In the genomic region with DNA sequence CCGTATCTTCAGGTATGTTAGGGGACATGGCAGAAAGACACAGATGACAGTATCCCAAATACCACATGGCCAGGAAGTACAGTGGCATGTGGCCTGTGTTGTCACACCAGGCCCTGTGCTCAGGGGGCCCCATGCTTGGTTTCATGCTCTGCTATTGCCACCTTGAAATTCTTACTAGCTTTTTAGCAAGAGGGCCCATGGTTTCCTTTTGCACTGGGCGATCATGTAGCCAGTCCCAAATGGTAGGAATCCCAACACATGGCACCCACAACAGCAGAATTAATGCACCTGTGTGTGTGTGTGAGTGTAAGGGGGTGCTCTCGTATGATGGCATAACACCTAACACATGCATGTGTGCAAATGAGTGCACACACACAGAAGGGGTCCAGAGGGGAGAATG, we compare ENCODE assay signal across 28 cellular contexts. TPM values are rescaled to one million over a fixed set of nuclear protein-coding genes. Genes with fewer than 3 reads are reported as not detected.
DNase-seq lines count a peak whose midpoint lies in the region; ATAC-seq, FAIRE-seq and TF ChIP-seq lines count a peak whose summit lies in the region.
"Had no signal": no experiment of that assay in that cellular context is flagged by ENCODE, and none has a peak within 500 bp of the region (broad histone marks: within the 10 kb centered on the region; RNA-seq: fewer than 3 reads in every experiment).

No MANE protein-coding gene starts in this region.

- H3K27ac ChIP-seq in HepG2 (ENCODE audit: extremely low read length, insufficient read depth, low read length) (no peak overlapping the region), lower lobe of right lung (no peak overlapping the region)
- H3K27ac ChIP-seq: epithelial cell of prostate, PC-9, suprapubic skin had no signal

- no peaks in the 10 kb centered on the region for H3K79me2 ChIP-seq in HepG2 (ENCODE audit: insufficient read depth, low read length)

- peaks cover 35% of the 10 kb centered on the region for H3K27me3 Mint-ChIP-seq in T-helper 17 cell
- H3K27me3 Mint-ChIP-seq: activated naive CD8-positive, alpha-beta T cell treated with anti-CD3 and anti-CD28 coated beads for 36 hours; naive B cell had no signal

- BruUV-seq in HepG2 (replicated peaks; lab: Mats Ljungman, UMichigan): no TSS peak

- H3K9me3 ChIP-seq in T-helper 17 cell (ENCODE audit: control insufficient read depth, low read length, poor library complexity, severe bottlenecking) (no peaks in the 10 kb centered on the region), HepG2 (ENCODE audit: low read length) (no peaks in the 10 kb centered on the region), lower lobe of right lung (no peaks in the 10 kb centered on the region)
- H3K9me3 ChIP-seq: suprapubic skin had no signal

- TF ChIP-seq EP300 in HepG2 (IDR thresholded peaks at IDR 0.05; ENCODE audit: low read depth in 2 of 2, low read length in 2 of 2) (no peak), HepG2 (CRISPR knock-in tag; IDR thresholded peaks at IDR 0.05; ENCODE audit: borderline replicate concordance) (no peak)

- H3K4me3 ChIP-seq in HepG2 (replicated peaks in 1 of 3; ENCODE audit: insufficient read depth in 1 of 3, low read depth in 2 of 3, low read length in 3 of 3): no peak overlapping the region
- H3K4me3 ChIP-seq in lower lobe of right lung: no peak overlapping the region
- H3K4me3 ChIP-seq: PC-9, suprapubic skin had no signal

- H3K4me2 ChIP-seq in HepG2 (ENCODE audit: low read depth, low read length): no peak overlapping the region
- H3K4me2 ChIP-seq: PC-9 had no signal

- intact Hi-C loops in cardiac septum (cut with DNase I): loop anchor here (5.0 kb wide), 1 partner anchor 57 kb away; no protein-coding TSS in a partner anchor
- intact Hi-C loops in Right ventricle myocardium inferior (cut with DNase I): no loop called here
- intact Hi-C loops in HepG2 (cut with micrococcal nuclease; ENCODE audit: unreplicated experiment): no loop called here
- intact Hi-C loops in lower lobe of right lung (cut with DNase I): no loop called here

- in situ Hi-C loops in HepG2 (cut with HindIII; ENCODE audit: extremely low pct_ligation_motif_present, low pct_unique_long_range_greater_than_20kb): no loop called here

- H2AFZ ChIP-seq in HepG2 (ENCODE audit: low read length): no peak overlapping the region
- H2AFZ ChIP-seq: PC-9 had no signal

- peak overlapping the region; percentile 4 for H3K27ac Mint-ChIP-seq in T-helper 17 cell
- H3K27ac Mint-ChIP-seq: stimulated activated effector memory CD8-positive, alpha-beta T cell treated with anti-CD3 and anti-CD28 coated beads, Interleukin-12 subunit alpha, Interleukin-12 subunit beta, amount 100 ng/mL, for 72 hours had no signal

- no peak for FAIRE-seq in HepG2 (lab: Jason Lieb, UNC)
- FAIRE-seq: D721Med, small intestine had no signal

- ATAC-seq in Right ventricle myocardium inferior: no peak
- ATAC-seq in T-helper 17 cell: no peak
- no peak for ATAC-seq in HepG2
- ATAC-seq in lower lobe of right lung: no peak
- ATAC-seq: activated CD4-positive, CD25-positive, alpha-beta regulatory T cell treated with anti-CD3 and anti-CD28 coated beads, Interleukin-2, amount 50 U/mL, for 24 hours; stimulated activated effector memory CD8-positive, alpha-beta T cell treated with anti-CD3 and anti-CD28 coated beads, Interleukin-12 subunit alpha, Interleukin-12 subunit beta, amount 100 ng/mL, for 72 hours had no signal

- TF ChIP-seq CTCF in HepG2 (CRISPR knock-in tag; IDR thresholded peaks at IDR 0.05) (no peak), lower lobe of right lung (IDR thresholded peaks at IDR 0.05) (no peak)

- WGBS in HepG2 (ENCODE audit: low lambda C conversion rate): 40% methylated on average over 3 of the region's 3 CpGs

- H3K9ac ChIP-seq in HepG2 (ENCODE audit: insufficient read depth, low read depth, low read length): no peak overlapping the region

- H3K36me3 ChIP-seq in HepG2 (replicated peaks in 1 of 2; ENCODE audit: control insufficient read depth in 1 of 2, insufficient read depth in 2 of 2, low read length in 2 of 2) (no peaks in the 10 kb centered on the region), lower lobe of right lung (no peaks in the 10 kb centered on the region)
- H3K36me3 ChIP-seq: suprapubic skin had no signal

- no peak overlapping the region for H3K4me3 Mint-ChIP-seq in T-helper 17 cell
- H3K4me3 Mint-ChIP-seq: activated naive CD8-positive, alpha-beta T cell treated with anti-CD3 and anti-CD28 coated beads for 36 hours; CD4-positive, CD25-positive, alpha-beta regulatory T cell; stimulated activated effector memory CD8-positive, alpha-beta T cell treated with anti-CD3 and anti-CD28 coated beads, Interleukin-12 subunit alpha, Interleukin-12 subunit beta, amount 100 ng/mL, for 72 hours had no signal

- TF ChIP-seq POLR2A in HepG2 (IDR thresholded peaks at IDR 0.05; ENCODE audit: insufficient read depth in 1 of 2, low read depth in 2 of 2, low read length in 2 of 2): no peak

- POLR2A ChIA-PET in HepG2 (lab: Yijun Ruan, JAX): no interaction called here

- H3K4me1 ChIP-seq in HepG2 (ENCODE audit: insufficient read depth, low read length): no peaks in the 10 kb centered on the region
- H3K4me1 ChIP-seq in lower lobe of right lung: peaks cover 11% of the 10 kb centered on the region

- H3K27me3 ChIP-seq in HepG2 (ENCODE audit: control insufficient read depth in 1 of 2, insufficient read depth in 2 of 2, low read length in 2 of 2): peaks cover 2 to 85% of the 10 kb centered on the region in 2 experiments
- H3K27me3 ChIP-seq in lower lobe of right lung (ENCODE audit: low read depth): no peaks in the 10 kb centered on the region
- H3K27me3 ChIP-seq: suprapubic skin had no signal

- H3K36me3 Mint-ChIP-seq in T-helper 17 cell (ENCODE audit: low read depth): no peaks in the 10 kb centered on the region
- H3K36me3 Mint-ChIP-seq: activated naive CD8-positive, alpha-beta T cell treated with anti-CD3 and anti-CD28 coated beads for 36 hours; CD4-positive, CD25-positive, alpha-beta regulatory T cell; IgD-negative memory B cell; naive B cell; stimulated activated effector memory CD8-positive, alpha-beta T cell treated with anti-CD3 and anti-CD28 coated beads, Interleukin-12 subunit alpha, Interleukin-12 subunit beta, amount 100 ng/mL, for 72 hours had no signal

- no peak for TF ChIP-seq RAD21 in HepG2 (CRISPR knock-in tag; IDR thresholded peaks at IDR 0.05)

- no peaks in the 10 kb centered on the region for H4K20me1 ChIP-seq in HepG2 (ENCODE audit: insufficient read depth, low read length)

- peak; percentile 36 for DNase-seq in cardiac septum (ENCODE audit: low spot score)
- no peak for DNase-seq in Right ventricle myocardium inferior (ENCODE audit: missing footprints)
- DNase-seq in T-helper 17 cell: no peak
- DNase-seq in HepG2 (ENCODE audit: low spot score): no peak
- DNase-seq in ureter (ENCODE audit: low spot score): peak; percentile 14
- no peak for DNase-seq in NCI-H1417 treated with DMSO at 0.1 percent for 48 hours (lab: John Stamatoyannopoulos, UW)
- DNase-seq in NCI-H1417 (lab: John Stamatoyannopoulos, UW): no peak
- DNase-seq in lower lobe of right lung: no peak
- DNase-seq: activated naive CD8-positive, alpha-beta T cell treated with anti-CD3 and anti-CD28 coated beads for 36 hours; EL; HCEC 1CT; kidney glomerular epithelial cell; mesenchymal stem cell; NCI-H1436; NCI-H2171; NCI-H510A treated with DMSO at 0.1 percent for 48 hours; occipital lobe; small intestine; SW 1271 had no signal

- CTCF ChIA-PET in HepG2 (lab: Yijun Ruan, JAX; ENCODE audit: low intra/inter-chr PET ratio, low total read pairs): no interaction called here

- H3K4me1 Mint-ChIP-seq in T-helper 17 cell: peaks cover 9% of the 10 kb centered on the region

RNA-seq across cellular contexts. Expression of gene MYO7B, which starts 39.2 kb away (rescaled TPM):
- total RNA-seq in cardiac septum (0.78 TPM), Right ventricle myocardium inferior (0.46 TPM), T-helper 17 cell (under 1 TPM; 0.23 to 0.75 TPM), HepG2 (2016; rRNA removed; fragmentation: Illumina TruSeq; extraction: Trizol) (not detected in 2 replicates), ureter (0.78 TPM), lower lobe of right lung (5.2 TPM)
- total RNA-seq in HepG2 (2016; cell fraction: cytosol; rRNA removed; fragmentation: Illumina TruSeq; extraction: Trizol; ENCODE audit: low read depth): not detected in 2 replicates
- total RNA-seq in HepG2 (2016; cell fraction: insoluble cytoplasmic fraction; rRNA removed; fragmentation: Illumina TruSeq; extraction: Trizol): not detected in 2 replicates
- not detected in 2 replicates for total RNA-seq in HepG2 (2016; cell fraction: membrane; rRNA removed; fragmentation: Illumina TruSeq; extraction: Trizol)
- total RNA-seq in HepG2 (2016; cell fraction: nucleus; rRNA removed; fragmentation: Illumina TruSeq; extraction: Trizol): not detected in 2 replicates
- 0.03 TPM in 1 of 2 replicates, not detected in the other for polyA plus RNA-seq in HepG2 (2011; rRNA removed)
- 0.01 TPM in 1 of 2 replicates, not detected in the other for polyA plus RNA-seq in HepG2 (2011; cell fraction: cytosol; rRNA removed)
- polyA plus RNA-seq in HepG2 (2011; cell fraction: nucleus; rRNA removed): 0.11 and 0.12 TPM in 2 replicates
- polyA plus RNA-seq in HepG2 (2012): not detected in 2 replicates
- not detected in 2 replicates for polyA plus RNA-seq in HepG2 (2016; cell fraction: cytosol; fragmentation: Illumina TruSeq; extraction: Trizol; ENCODE audit: low read depth)
- not detected in 2 replicates for polyA plus RNA-seq in HepG2 (2016; cell fraction: insoluble cytoplasmic fraction; fragmentation: Illumina TruSeq; extraction: Trizol; ENCODE audit: low read depth)
- polyA plus RNA-seq in HepG2 (2016; cell fraction: membrane; fragmentation: Illumina TruSeq; extraction: Trizol; ENCODE audit: low read depth): not detected in 2 replicates
- not detected in 2 replicates for polyA plus RNA-seq in HepG2 (2016; cell fraction: nucleus; fragmentation: Illumina TruSeq; extraction: Trizol; ENCODE audit: insufficient read depth, low read depth)
- polyA minus RNA-seq in HepG2 (2011; rRNA and poly(A)+ RNA removed; ENCODE audit: low replicate concordance): 0.02 TPM in 1 of 2 replicates, not detected in the other
- not detected in 2 replicates for polyA minus RNA-seq in HepG2 (2011; cell fraction: cytosol; rRNA and poly(A)+ RNA removed)
- not detected in 2 replicates for polyA minus RNA-seq in HepG2 (2011; cell fraction: nucleus; rRNA and poly(A)+ RNA removed)
- total RNA-seq: CD4-positive, CD25-positive, alpha-beta regulatory T cell; occipital lobe; PC-9 had no signal

RNA-seq across cellular contexts. Expression of gene IWS1, which starts 48.4 kb away (rescaled TPM):
- total RNA-seq in cardiac septum (40.7 TPM), Right ventricle myocardium inferior (53.0 TPM), T-helper 17 cell (10 to 100 TPM; 26.4 TPM), HepG2 (2016; rRNA removed; fragmentation: Illumina TruSeq; extraction: Trizol) (62.3 and 90.2 TPM in 2 replicates), ureter (43.5 TPM), lower lobe of right lung (36.7 TPM)
- total RNA-seq in HepG2 (2016; cell fraction: cytosol; rRNA removed; fragmentation: Illumina TruSeq; extraction: Trizol; ENCODE audit: low read depth): 6.7 and 7.7 TPM in 2 replicates
- total RNA-seq in HepG2 (2016; cell fraction: insoluble cytoplasmic fraction; rRNA removed; fragmentation: Illumina TruSeq; extraction: Trizol): 62.9 and 85.5 TPM in 2 replicates
- total RNA-seq in HepG2 (2016; cell fraction: membrane; rRNA removed; fragmentation: Illumina TruSeq; extraction: Trizol): 17.1 and 18.1 TPM in 2 replicates
- total RNA-seq in HepG2 (2016; cell fraction: nucleus; rRNA removed; fragmentation: Illumina TruSeq; extraction: Trizol): 52.7 and 54.8 TPM in 2 replicates
- polyA plus RNA-seq in HepG2 (2011; rRNA removed): 25.7 and 28.9 TPM in 2 replicates
- 16.1 and 24.8 TPM in 2 replicates for polyA plus RNA-seq in HepG2 (2011; cell fraction: cytosol; rRNA removed)
- 17.9 and 22.5 TPM in 2 replicates for polyA plus RNA-seq in HepG2 (2011; cell fraction: nucleus; rRNA removed)
- polyA plus RNA-seq in HepG2 (2012): 43.1 and 48.6 TPM in 2 replicates
- polyA plus RNA-seq in HepG2 (2016; cell fraction: cytosol; fragmentation: Illumina TruSeq; extraction: Trizol; ENCODE audit: low read depth): 4.3 and 4.7 TPM in 2 replicates
- 87.1 and 88.3 TPM in 2 replicates for polyA plus RNA-seq in HepG2 (2016; cell fraction: insoluble cytoplasmic fraction; fragmentation: Illumina TruSeq; extraction: Trizol; ENCODE audit: low read depth)
- polyA plus RNA-seq in HepG2 (2016; cell fraction: membrane; fragmentation: Illumina TruSeq; extraction: Trizol; ENCODE audit: low read depth): 9.9 and 10.2 TPM in 2 replicates
- polyA plus RNA-seq in HepG2 (2016; cell fraction: nucleus; fragmentation: Illumina TruSeq; extraction: Trizol; ENCODE audit: insufficient read depth, low read depth): 60.9 and 64.3 TPM in 2 replicates
- 7.4 and 11.6 TPM in 2 replicates for polyA minus RNA-seq in HepG2 (2011; rRNA and poly(A)+ RNA removed; ENCODE audit: low replicate concordance)
- 28.7 and 30.0 TPM in 2 replicates for polyA minus RNA-seq in HepG2 (2011; cell fraction: cytosol; rRNA and poly(A)+ RNA removed)
- 43.5 and 63.2 TPM in 2 replicates for polyA minus RNA-seq in HepG2 (2011; cell fraction: nucleus; rRNA and poly(A)+ RNA removed)

Comparison
In these comparisons a context has a peak if more than half of its experiments do, and no peak if none do; other contexts are left out.
1. DNase-seq: peak in cardiac septum (single experiment) and ureter (single experiment); none in Right ventricle myocardium inferior (single experiment), T-helper 17 cell (0 of 3), HepG2 (single experiment), NCI-H1417 treated with DMSO at 0.1 percent for 48 hours (single experiment), NCI-H1417 (0 of 3) and lower lobe of right lung (single experiment).